Comparison of ENCODE assay signal across 9 cellular contexts in the genomic region with DNA sequence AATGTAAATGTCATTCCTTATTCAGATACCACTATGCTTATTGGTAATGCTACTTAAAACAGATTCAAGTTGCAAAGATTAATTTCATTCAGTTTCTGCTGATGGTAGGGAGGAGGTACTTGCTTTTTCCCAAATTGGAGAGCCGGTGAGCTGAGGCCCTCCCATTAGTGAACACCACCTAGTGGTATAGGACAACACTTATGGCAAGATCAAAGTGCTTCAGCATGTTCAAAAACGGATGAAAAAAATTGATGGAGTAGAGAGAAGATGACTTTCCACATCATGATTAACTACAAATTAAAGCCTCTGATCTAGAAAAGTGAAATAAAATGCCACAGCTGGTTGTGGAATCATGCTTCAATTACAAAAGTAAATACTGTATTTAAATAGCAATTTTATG.
DNase-seq lines count a peak whose midpoint lies in the region; ATAC-seq and TF ChIP-seq lines count a peak whose summit lies in the region.
"Had no signal": no experiment of that assay in that cellular context is flagged by ENCODE, and none has a peak within 500 bp of the region (broad histone marks: within the 10 kb centered on the region; RNA-seq: fewer than 3 reads in every experiment).

No MANE protein-coding gene starts in this region.

- TF ChIP-seq CTCF in AG09319 (IDR thresholded peaks at IDR 0.05; ENCODE audit: low read depth, low read length), result peak; percentile 10
- TF ChIP-seq CTCF in GM23338 (conservative IDR thresholded peaks at IDR 0.05; ENCODE audit: low read depth in 2 of 2), result peak; percentile 37 to 48
- TF ChIP-seq CTCF in foreskin keratinocyte (conservative IDR thresholded peaks at IDR 0.05), result peak; percentile 47
- no peak for TF ChIP-seq CTCF in mucosa of descending colon (IDR thresholded peaks at IDR 0.05)
- no peak for TF ChIP-seq CTCF in adrenal gland (IDR thresholded peaks at IDR 0.05)

- no peaks in the 10 kb centered on the region for H3F3A ChIP-seq in GM23338 (replicated peaks; ENCODE audit: low read depth)

- H3K27me3 ChIP-seq in GM23338 (ENCODE audit: insufficient read depth) (peaks cover 10% of the 10 kb centered on the region), foreskin keratinocyte (no peaks in the 10 kb centered on the region), adrenal gland (no peaks in the 10 kb centered on the region)

- H3K9me3 ChIP-seq in mucosa of descending colon (no peaks in the 10 kb centered on the region), adrenal gland (replicated peaks in 1 of 3) (no peaks in the 10 kb centered on the region)

- no peak overlapping the region for H3K4me2 ChIP-seq in GM23338

- H3K9me2 ChIP-seq in GM23338 (ENCODE audit: insufficient read depth), result no peaks in the 10 kb centered on the region

- peaks cover 5% of the 10 kb centered on the region; the same call in 2 of the 3 replicates for H3K4me1 Mint-ChIP-seq in GM23338

- no peak overlapping the region for H3K4me3 Mint-ChIP-seq in GM23338

- no peak overlapping the region for H3K27ac Mint-ChIP-seq in GM23338

- intact Hi-C loops in mucosa of descending colon (cut with DNase I, micrococcal nuclease) (no loop called here), adrenal gland (cut with DNase I) (no loop called here)

- H3K36me3 ChIP-seq in GM23338 (ENCODE audit: insufficient read depth), result no peaks in the 10 kb centered on the region
- H3K36me3 ChIP-seq in mucosa of descending colon (ENCODE audit: low read depth), result no peaks in the 10 kb centered on the region
- no peaks in the 10 kb centered on the region for H3K36me3 ChIP-seq in adrenal gland (replicated peaks in 1 of 2)

- no peak for TF ChIP-seq POLR2A in adrenal gland (IDR thresholded peaks at IDR 0.05)

- H2AFZ ChIP-seq in GM23338, result no peak overlapping the region

- H3K4me3 ChIP-seq in GM23338 (no peak overlapping the region), mucosa of descending colon (no peak overlapping the region), adrenal gland (no peak overlapping the region)

- no peaks in the 10 kb centered on the region for H4K20me1 ChIP-seq in GM23338 (replicated peaks; ENCODE audit: insufficient read depth)

- no peaks in the 10 kb centered on the region for H3K27me3 Mint-ChIP-seq in GM23338 (ENCODE audit: insufficient read depth, low read depth, poor library complexity)

- ATAC-seq in GM23338 (no peak), foreskin keratinocyte (no peak), mucosa of descending colon (no peak)

- H3K4me1 ChIP-seq in GM23338 (ENCODE audit: insufficient read depth) (peaks cover 3% of the 10 kb centered on the region; the same call in 1 of the 2 replicates), foreskin keratinocyte (no peaks in the 10 kb centered on the region), mucosa of descending colon (ENCODE audit: low read depth) (no peaks in the 10 kb centered on the region), adrenal gland (replicated peaks in 1 of 2) (no peaks in the 10 kb centered on the region)

- H3K9me3 Mint-ChIP-seq in GM23338, result no peaks in the 10 kb centered on the region

- no peaks in the 10 kb centered on the region for H3K79me2 ChIP-seq in GM23338 (replicated peaks; ENCODE audit: insufficient read depth)

- WGBS in adrenal gland, 4 donors, result 47 to 85% (median 60%) methylated on average over 2 of the region's 2 CpGs

- no peaks in the 10 kb centered on the region for H3K36me3 Mint-ChIP-seq in GM23338 (ENCODE audit: low read depth)

- no peak overlapping the region for H3K27ac ChIP-seq in GM23338 (ENCODE audit: low read depth)
- no peak overlapping the region for H3K27ac ChIP-seq in foreskin keratinocyte
- no peak overlapping the region for H3K27ac ChIP-seq in adrenal gland

- no peak for DNase-seq in AG09319 (ENCODE audit: extremely low read depth, low read depth)
- peak; percentile 35 for DNase-seq in GM23338 (ENCODE audit: low spot score)
- peak; percentile 36 for DNase-seq in SK-MEL-5 (ENCODE audit: low read depth, low spot score)
- no peak for DNase-seq in foreskin keratinocyte
- no peak for DNase-seq in DMS79 treated with DMSO at 0.1 percent for 48 hours (lab: John Stamatoyannopoulos, UW)
- DNase-seq in mucosa of descending colon, result no peak
- no peak for DNase-seq in HK-2 (ENCODE audit: unreplicated experiment)
- no peak for DNase-seq in adrenal gland
- DNase-seq: effector CD4-positive, alpha-beta T cell had no signal

- in situ Hi-C loops in SK-MEL-5 (cut with HindIII; ENCODE audit: low pct_unique_long_range_greater_than_20kb, low sequenced_read_pairs), result no loop called here

TF ChIP-seq in GM23338, 12 proteins besides CTCF, POLR2A, EP300 and RAD21:
- no peak for TF ChIP-seq EZH2 (IDR thresholded peaks at IDR 0.05; ENCODE audit: low read depth, unreplicated experiment)
- no peak for TF ChIP-seq NANOG (IDR thresholded peaks at IDR 0.05; ENCODE audit: borderline replicate concordance)
- TF ChIP-seq JUNB (IDR thresholded peaks at IDR 0.05; ENCODE audit: unreplicated experiment), result no peak
- TF ChIP-seq STAT1 (IDR thresholded peaks at IDR 0.05; ENCODE audit: unreplicated experiment), result no peak
- no peak for TF ChIP-seq EZH2phosphoT487 (IDR thresholded peaks at IDR 0.05; ENCODE audit: unreplicated experiment)
- TF ChIP-seq, protein P1, sequence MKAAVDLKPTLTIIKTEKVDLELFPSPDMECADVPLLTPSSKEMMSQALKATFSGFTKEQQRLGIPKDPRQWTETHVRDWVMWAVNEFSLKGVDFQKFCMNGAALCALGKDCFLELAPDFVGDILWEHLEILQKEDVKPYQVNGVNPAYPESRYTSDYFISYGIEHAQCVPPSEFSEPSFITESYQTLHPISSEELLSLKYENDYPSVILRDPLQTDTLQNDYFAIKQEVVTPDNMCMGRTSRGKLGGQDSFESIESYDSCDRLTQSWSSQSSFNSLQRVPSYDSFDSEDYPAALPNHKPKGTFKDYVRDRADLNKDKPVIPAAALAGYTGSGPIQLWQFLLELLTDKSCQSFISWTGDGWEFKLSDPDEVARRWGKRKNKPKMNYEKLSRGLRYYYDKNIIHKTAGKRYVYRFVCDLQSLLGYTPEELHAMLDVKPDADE (IDR thresholded peaks at IDR 0.05), result no peak
- no peak for TF ChIP-seq ZNF114 (CRISPR knock-in tag; IDR thresholded peaks at IDR 0.05)
- TF ChIP-seq ZNF331 (CRISPR knock-in tag; IDR thresholded peaks at IDR 0.05; ENCODE audit: low read depth), result no peak
- TF ChIP-seq, protein P2, sequence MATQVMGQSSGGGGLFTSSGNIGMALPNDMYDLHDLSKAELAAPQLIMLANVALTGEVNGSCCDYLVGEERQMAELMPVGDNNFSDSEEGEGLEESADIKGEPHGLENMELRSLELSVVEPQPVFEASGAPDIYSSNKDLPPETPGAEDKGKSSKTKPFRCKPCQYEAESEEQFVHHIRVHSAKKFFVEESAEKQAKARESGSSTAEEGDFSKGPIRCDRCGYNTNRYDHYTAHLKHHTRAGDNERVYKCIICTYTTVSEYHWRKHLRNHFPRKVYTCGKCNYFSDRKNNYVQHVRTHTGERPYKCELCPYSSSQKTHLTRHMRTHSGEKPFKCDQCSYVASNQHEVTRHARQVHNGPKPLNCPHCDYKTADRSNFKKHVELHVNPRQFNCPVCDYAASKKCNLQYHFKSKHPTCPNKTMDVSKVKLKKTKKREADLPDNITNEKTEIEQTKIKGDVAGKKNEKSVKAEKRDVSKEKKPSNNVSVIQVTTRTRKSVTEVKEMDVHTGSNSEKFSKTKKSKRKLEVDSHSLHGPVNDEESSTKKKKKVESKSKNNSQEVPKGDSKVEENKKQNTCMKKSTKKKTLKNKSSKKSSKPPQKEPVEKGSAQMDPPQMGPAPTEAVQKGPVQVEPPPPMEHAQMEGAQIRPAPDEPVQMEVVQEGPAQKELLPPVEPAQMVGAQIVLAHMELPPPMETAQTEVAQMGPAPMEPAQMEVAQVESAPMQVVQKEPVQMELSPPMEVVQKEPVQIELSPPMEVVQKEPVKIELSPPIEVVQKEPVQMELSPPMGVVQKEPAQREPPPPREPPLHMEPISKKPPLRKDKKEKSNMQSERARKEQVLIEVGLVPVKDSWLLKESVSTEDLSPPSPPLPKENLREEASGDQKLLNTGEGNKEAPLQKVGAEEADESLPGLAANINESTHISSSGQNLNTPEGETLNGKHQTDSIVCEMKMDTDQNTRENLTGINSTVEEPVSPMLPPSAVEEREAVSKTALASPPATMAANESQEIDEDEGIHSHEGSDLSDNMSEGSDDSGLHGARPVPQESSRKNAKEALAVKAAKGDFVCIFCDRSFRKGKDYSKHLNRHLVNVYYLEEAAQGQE (IDR thresholded peaks at IDR 0.05; ENCODE audit: unreplicated experiment), result no peak
- TF ChIP-seq POLR2AphosphoS5 (IDR thresholded peaks at IDR 0.05; ENCODE audit: low read depth), result no peak

Comparison
In these comparisons a context has a peak if more than half of its experiments do, and no peak if none do; other contexts are left out.
1. DNase-seq: peak in GM23338 (single experiment) and SK-MEL-5 (single experiment); none in AG09319 (single experiment), foreskin keratinocyte (0 of 2), DMS79 treated with DMSO at 0.1 percent for 48 hours (single experiment), mucosa of descending colon (0 of 3), HK-2 (single experiment) and adrenal gland (0 of 7).
2. CTCF ChIP-seq: peak in AG09319 (single experiment), GM23338 (2 of 2) and foreskin keratinocyte (single experiment); none in mucosa of descending colon (single experiment) and adrenal gland (0 of 6).